Comparison of ENCODE assay signal across 8 cellular contexts in genomic region chrX:20067709-20068315, GRCh38. TPM values are rescaled to one million over a fixed set of nuclear protein-coding genes. Genes with fewer than 3 reads are reported as not detected.
A peak's percentile ranks its signal among the peaks of the same experiment; 100 is the strongest.
DNase-seq lines count a peak whose midpoint lies in the region; ATAC-seq, FAIRE-seq and TF ChIP-seq lines count a peak whose summit lies in the region.

No MANE protein-coding gene starts in this region.

- H3K36me3 Mint-ChIP-seq in nephron progenitor cell (ENCODE audit: low read depth): no peaks in the 10 kb centered on the region
- H3K36me3 Mint-ChIP-seq in CD4-positive, alpha-beta T cell (ENCODE audit: low read depth): no peaks in the 10 kb centered on the region

- peaks cover 7% of the 10 kb centered on the region for H3K27me3 Mint-ChIP-seq in nephron progenitor cell (ENCODE audit: low read depth, poor library complexity)
- H3K27me3 Mint-ChIP-seq in CD4-positive, alpha-beta T cell: no peaks in the 10 kb centered on the region

- H2AFZ ChIP-seq in GM23248: no peak overlapping the region

- WGBS in GM23248 (ENCODE audit: low coverage in 1 of 2, low lambda C conversion rate in 2 of 2, missing lambda C conversion rate in 2 of 2), 2 experiments: 3 to 6% methylated on average over 6 of the region's 6 CpGs

- H3K36me3 ChIP-seq in GM23248 (ENCODE audit: low read depth): no peaks in the 10 kb centered on the region

- CTCF ChIA-PET in CD4-positive, alpha-beta T cell (lab: Charles Lee): interaction anchor here (1.2 kb wide), 1 partner anchor 163 kb away, joined by 5 read pairs; no protein-coding TSS in a partner anchor

- H3K27ac ChIP-seq in GM23248: peak overlapping the region; percentile 69
- no peak overlapping the region for H3K27ac ChIP-seq in CD4-positive, alpha-beta T cell (ENCODE audit: low read depth, low read length)

- H3K4me3 Mint-ChIP-seq in nephron progenitor cell: no peak overlapping the region
- H3K4me3 Mint-ChIP-seq in CD4-positive, alpha-beta T cell: no peak overlapping the region

- no peaks in the 10 kb centered on the region for H3K9me2 ChIP-seq in GM23248 (ENCODE audit: insufficient read depth)

- 0 out of 2 replicates have a peak, but pooled peaks cover 6% of the 10 kb centered on the region for H3F3A ChIP-seq in GM23248 (ENCODE audit: insufficient read depth)

- TF ChIP-seq POLR2A in GM12892 (IDR thresholded peaks at IDR 0.05; ENCODE audit: low read depth, low read length): no peak

- no peak for ATAC-seq in CD4-positive, alpha-beta T cell (ENCODE audit: poor library complexity)

- no peaks in the 10 kb centered on the region for H3K9me3 ChIP-seq in GM23248 (ENCODE audit: low read depth)
- no peaks in the 10 kb centered on the region for H3K9me3 ChIP-seq in CD4-positive, alpha-beta T cell (ENCODE audit: control insufficient read depth, low read length)

- H3K4me1 Mint-ChIP-seq in nephron progenitor cell: peaks cover 15% of the 10 kb centered on the region
- H3K4me1 Mint-ChIP-seq in CD4-positive, alpha-beta T cell (ENCODE audit: low read depth): no peaks in the 10 kb centered on the region

- no peaks in the 10 kb centered on the region for H3K79me2 ChIP-seq in GM23248 (ENCODE audit: insufficient read depth)

- peak overlapping the region; percentile 51 for H3K9ac ChIP-seq in GM23248

- H3K4me2 ChIP-seq in GM23248 (ENCODE audit: unreplicated experiment): peak overlapping the region; percentile 67

- peaks cover 47% of the 10 kb centered on the region for H3K9me3 Mint-ChIP-seq in nephron progenitor cell
- H3K9me3 Mint-ChIP-seq in CD4-positive, alpha-beta T cell: no peaks in the 10 kb centered on the region

- intact Hi-C loops in CD4-positive, alpha-beta T cell (cut with DNase I, micrococcal nuclease): loop anchor here (1.0 to 10.0 kb wide), 5 partner anchors 164 to 696 kb away; no protein-coding TSS in a partner anchor

- H3K27ac Mint-ChIP-seq in nephron progenitor cell: no peak overlapping the region
- no peak overlapping the region for H3K27ac Mint-ChIP-seq in CD4-positive, alpha-beta T cell

- DNase-seq in GM23248: peak; percentile 90
- DNase-seq in OCI-M1 (lab: John Stamatoyannopoulos, UW): peak; percentile 56
- DNase-seq in epithelial cell of proximal tubule (ENCODE audit: low read depth): peak; percentile 54
- peak; percentile 8 for DNase-seq in nephron progenitor cell
- DNase-seq in stimulated activated naive CD4-positive, alpha-beta T cell (lab: John Stamatoyannopoulos, UW): no peak
- no peak for DNase-seq in CD4-positive, alpha-beta T cell
- DNase-seq in activated CD4-positive, alpha-beta T cell treated with anti-CD3 and anti-CD28 coated beads for 1 hour: no peak
- no peak for DNase-seq in GM12892 (ENCODE audit: insufficient read length)

- in situ Hi-C loops in GM23248 (cut with MboI): no loop called here

- POLR2A ChIA-PET in CD4-positive, alpha-beta T cell (lab: Charles Lee): no interaction called here

- no peaks in the 10 kb centered on the region for H3K27me3 ChIP-seq in GM23248 (replicated peaks; ENCODE audit: insufficient read depth)
- H3K27me3 ChIP-seq in CD4-positive, alpha-beta T cell (ENCODE audit: control insufficient read depth, insufficient read depth, low read length): no peaks in the 10 kb centered on the region

- peak overlapping the region; percentile 33; the same call in 1 of the 2 replicates for H3K4me3 ChIP-seq in GM23248
- no peak overlapping the region for H3K4me3 ChIP-seq in epithelial cell of proximal tubule (ENCODE audit: low read depth, low read length)

- no peaks in the 10 kb centered on the region for H4K20me1 ChIP-seq in GM23248 (ENCODE audit: insufficient read depth)

- FAIRE-seq in GM12892 (lab: Jason Lieb, UNC): no peak

- TF ChIP-seq CTCF in epithelial cell of proximal tubule (conservative IDR thresholded peaks at IDR 0.05; ENCODE audit: low read depth, low read length) (no peak), nephron progenitor cell (IDR thresholded peaks at IDR 0.05) (no peak)
- no peak for TF ChIP-seq CTCF in CD4-positive, alpha-beta T cell (IDR thresholded peaks at IDR 0.05)

- peaks cover 11% of the 10 kb centered on the region; the same call in 1 of the 2 replicates for H3K4me1 ChIP-seq in GM23248 (ENCODE audit: insufficient read depth)

RNA-seq across cellular contexts. Expression of gene MAP7D2, which starts 48.9 kb away (rescaled TPM):
- total RNA-seq in GM23248 (2014; rRNA removed; shearing (Covaris generic)): 0.25 and 0.32 TPM in 2 replicates
- polyA plus RNA-seq in GM23248 (2016; fragmentation: Nextera tagmentation; extraction: Ambion mirVana): 0.11 and 0.16 TPM in 2 replicates
- 1.4 and 2.2 TPM in 2 replicates for total RNA-seq in epithelial cell of proximal tubule
- under 1 TPM; 0.11 to 0.17 TPM for total RNA-seq in CD4-positive, alpha-beta T cell
- polyA plus RNA-seq in GM12892 (2012; ENCODE audit: missing spikeins): 0.98 TPM

Comparison
In these comparisons a context has a peak if more than half of its experiments do, and no peak if none do; other contexts are left out.
1. DNase-seq: peak in GM23248 (single experiment), OCI-M1 (single experiment), epithelial cell of proximal tubule (single experiment) and nephron progenitor cell (single experiment); none in stimulated activated naive CD4-positive, alpha-beta T cell (0 of 6), CD4-positive, alpha-beta T cell (0 of 10), activated CD4-positive, alpha-beta T cell treated with anti-CD3 and anti-CD28 coated beads for 1 hour (single experiment) and GM12892 (single experiment).